In genomic region chr5:59943721-59944120, GRCh38 we compare ENCODE assay signal across 15 cellular contexts. TPM values are rescaled to one million over a fixed set of nuclear protein-coding genes. Genes with fewer than 3 reads are reported as not detected.
DNase-seq lines count a peak whose midpoint lies in the region; ATAC-seq and TF ChIP-seq lines count a peak whose summit lies in the region.
"Had no signal": no experiment of that assay in that cellular context is flagged by ENCODE, and none has a peak within 500 bp of the region (broad histone marks: within the 10 kb centered on the region; RNA-seq: fewer than 3 reads in every experiment).

No MANE protein-coding gene starts in this region.

- no peak for ATAC-seq in GM23338
- ATAC-seq: A549, Panc1 had no signal

- H3K4me1 Mint-ChIP-seq in GM23338, result peaks cover 16% of the 10 kb centered on the region; the same call in 2 of the 3 replicates

- no peaks in the 10 kb centered on the region for H3K79me2 ChIP-seq in GM23338 (replicated peaks; ENCODE audit: insufficient read depth)

- no peak overlapping the region for H3K27ac ChIP-seq in GM23338 (ENCODE audit: low read depth)
- no peak overlapping the region for H3K27ac ChIP-seq in right atrium auricular region
- H3K27ac ChIP-seq in coronary artery, result no peak overlapping the region
- H3K27ac ChIP-seq: A549 had no signal

- no peaks in the 10 kb centered on the region for H3F3A ChIP-seq in GM23338 (replicated peaks; ENCODE audit: low read depth)

- H3K27me3 ChIP-seq in GM23338 (ENCODE audit: insufficient read depth), result no peaks in the 10 kb centered on the region
- H3K27me3 ChIP-seq in right atrium auricular region, result no peaks in the 10 kb centered on the region
- H3K27me3 ChIP-seq: BE2C had no signal

- in situ Hi-C loops in SK-MEL-5 (cut with HindIII; ENCODE audit: low pct_unique_long_range_greater_than_20kb, low sequenced_read_pairs), result no loop called here

- H3K4me2 ChIP-seq in GM23338, result no peak overlapping the region
- H3K4me2 ChIP-seq: A549 had no signal

- no peak overlapping the region for H3K4me3 Mint-ChIP-seq in GM23338
- H3K4me3 Mint-ChIP-seq: H9 had no signal

- H3K9me3 Mint-ChIP-seq in GM23338, result no peaks in the 10 kb centered on the region
- H3K9me3 Mint-ChIP-seq: H9 had no signal

- H3K27me3 Mint-ChIP-seq in GM23338 (ENCODE audit: insufficient read depth, low read depth, poor library complexity), result no peaks in the 10 kb centered on the region

- no peaks in the 10 kb centered on the region for H3K36me3 ChIP-seq in GM23338 (ENCODE audit: insufficient read depth)
- no peaks in the 10 kb centered on the region for H3K36me3 ChIP-seq in right atrium auricular region
- H3K36me3 ChIP-seq: BE2C had no signal

- H2AFZ ChIP-seq in GM23338, result 0 out of 2 replicates have a peak overlapping the region, but pooled peaks have one; percentile 7

- DNase-seq in GM23338 (ENCODE audit: low spot score), result no peak
- peak; percentile 66 for DNase-seq in NCI-H1436 (lab: John Stamatoyannopoulos, UW)
- DNase-seq in SK-MEL-5 (ENCODE audit: low read depth, low spot score), result peak; percentile 49
- DNase-seq in retina, result peak; percentile 30
- DNase-seq in right atrium auricular region (ENCODE audit: low spot score), result no peak
- DNase-seq in MV-4-11 (lab: John Stamatoyannopoulos, UW), result no peak
- no peak for DNase-seq in coronary artery (ENCODE audit: low spot score)
- DNase-seq: BE2C, H9, Kasumi-1, NCI-H1092, NCI-H774, SIG-M5 had no signal

- H3K9me2 ChIP-seq in GM23338 (ENCODE audit: insufficient read depth), result peaks cover 6% of the 10 kb centered on the region; the same call in 1 of the 2 replicates

- H3K9me3 ChIP-seq in right atrium auricular region, result no peaks in the 10 kb centered on the region
- H3K9me3 ChIP-seq: A549, BE2C had no signal

- 0 out of 2 replicates have a peak, but pooled peaks cover 5% of the 10 kb centered on the region for H3K4me1 ChIP-seq in GM23338 (ENCODE audit: insufficient read depth)
- no peaks in the 10 kb centered on the region for H3K4me1 ChIP-seq in right atrium auricular region
- H3K4me1 ChIP-seq: A549, BE2C had no signal

- no peak overlapping the region for H3K27ac Mint-ChIP-seq in GM23338

- H4K20me1 ChIP-seq in GM23338 (replicated peaks; ENCODE audit: insufficient read depth), result no peaks in the 10 kb centered on the region

- H3K4me3 ChIP-seq in GM23338 (no peak overlapping the region), right atrium auricular region (no peak overlapping the region), coronary artery (no peak overlapping the region)
- H3K4me3 ChIP-seq: A549 had no signal

- TF ChIP-seq CTCF in GM23338 (conservative IDR thresholded peaks at IDR 0.05; ENCODE audit: low read depth in 2 of 2), result no peak
- TF ChIP-seq CTCF in right atrium auricular region (IDR thresholded peaks at IDR 0.05), result no peak
- TF ChIP-seq CTCF in coronary artery (IDR thresholded peaks at IDR 0.05), result no peak

- H3K36me3 Mint-ChIP-seq in GM23338 (ENCODE audit: low read depth), result no peaks in the 10 kb centered on the region

TF ChIP-seq in GM23338, 12 proteins besides CTCF, POLR2A, EP300 and RAD21 (continues in another document):
- TF ChIP-seq JUNB (IDR thresholded peaks at IDR 0.05; ENCODE audit: unreplicated experiment), result no peak
- TF ChIP-seq EZH2 (IDR thresholded peaks at IDR 0.05; ENCODE audit: low read depth, unreplicated experiment), result no peak
- TF ChIP-seq REST (IDR thresholded peaks at IDR 0.05; ENCODE audit: unreplicated experiment), result no peak
- TF ChIP-seq EZH2phosphoT487 (IDR thresholded peaks at IDR 0.05; ENCODE audit: unreplicated experiment), result no peak
- no peak for TF ChIP-seq STAT1 (IDR thresholded peaks at IDR 0.05; ENCODE audit: unreplicated experiment)
- no peak for TF ChIP-seq ETS1 (IDR thresholded peaks at IDR 0.05)
- TF ChIP-seq ZNF331 (CRISPR knock-in tag; IDR thresholded peaks at IDR 0.05; ENCODE audit: low read depth), result no peak

RNA-seq across cellular contexts. Expression of gene PDE4D, which starts 50.2 kb away (rescaled TPM):
- total RNA-seq in GM23338 (2014; rRNA removed; shearing (Covaris generic)), result 3.3 and 4.7 TPM in 2 replicates
- 0.66 and 2.1 TPM in 2 replicates for polyA plus RNA-seq in GM23338 (2016; fragmentation: Nextera tagmentation; extraction: Ambion mirVana)
- 59.7 and 62.6 TPM in 2 replicates for total RNA-seq in SK-MEL-5 (2014; rRNA removed; shearing (Covaris generic))
- polyA plus RNA-seq in SK-MEL-5 (2015; cell fraction: cytosol; rRNA removed), result 12.0 and 22.4 TPM in 2 replicates
- 46.8 and 53.4 TPM in 2 replicates for polyA plus RNA-seq in SK-MEL-5 (2015; cell fraction: nucleus; rRNA removed)
- 10 to 100 TPM; 43.3 to 44.0 TPM for total RNA-seq in right atrium auricular region

Comparison
In these comparisons a context has a peak if more than half of its experiments do, and no peak if none do; other contexts are left out.
1. DNase-seq: peak in NCI-H1436 (single experiment), SK-MEL-5 (single experiment) and retina (single experiment); none in GM23338 (single experiment), right atrium auricular region (single experiment), MV-4-11 (single experiment) and coronary artery (single experiment).